ENCODE assay signal across 21 cellular contexts in the genomic region with DNA sequence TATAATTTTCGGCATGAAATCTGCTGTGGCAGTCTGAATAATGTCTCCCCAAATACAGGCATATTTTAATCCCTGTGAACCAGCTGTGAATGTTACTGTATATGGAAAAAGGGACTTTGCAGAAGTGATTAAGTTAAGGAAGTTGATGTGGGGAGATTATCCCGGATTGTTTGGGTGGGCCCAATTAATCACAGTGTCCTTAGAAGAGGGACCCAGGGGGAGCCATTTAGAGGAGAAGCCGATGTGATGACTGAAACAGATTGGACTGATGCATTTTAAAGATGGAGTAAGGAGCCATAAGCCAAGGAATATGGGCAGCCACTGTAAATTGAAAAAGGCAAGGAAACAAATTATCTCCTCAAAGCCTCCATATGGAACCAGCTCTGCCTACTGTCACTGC.
DNase-seq lines count a peak whose midpoint lies in the region; TF ChIP-seq lines count a peak whose summit lies in the region.
"Had no signal": no experiment of that assay in that cellular context is flagged by ENCODE, and none has a peak within 500 bp of the region (broad histone marks: within the 10 kb centered on the region; RNA-seq: fewer than 3 reads in every experiment).

No MANE protein-coding gene starts in this region.

- H3K4me1 ChIP-seq in CD4-positive, alpha-beta memory T cell (ENCODE audit: insufficient read depth, low read length) = no peaks in the 10 kb centered on the region
- no peaks in the 10 kb centered on the region for H3K4me1 ChIP-seq in HEK293 (ENCODE audit: control insufficient read depth, insufficient read depth, low read length)
- H3K4me1 ChIP-seq: A549, BE2C, Caco-2 had no signal

- peaks cover 0 to 4% (median 0%) of the 10 kb centered on the region in 8 donors for H3K9me3 Mint-ChIP-seq in CD4-positive, alpha-beta memory T cell
- H3K9me3 Mint-ChIP-seq: CD14-positive monocyte; CD8-positive, alpha-beta T cell had no signal

- H3K4me3 Mint-ChIP-seq in CD4-positive, alpha-beta memory T cell = no peak overlapping the region
- H3K4me3 Mint-ChIP-seq: CD14-positive monocyte; CD8-positive, alpha-beta T cell had no signal

- no peaks in the 10 kb centered on the region for H3K9me3 ChIP-seq in CD4-positive, alpha-beta memory T cell (ENCODE audit: control insufficient read depth in 1 of 2, low read length in 2 of 2)
- no peaks in the 10 kb centered on the region for H3K9me3 ChIP-seq in HEK293 (ENCODE audit: control insufficient read depth, insufficient read depth, low read depth, low read length)
- no peaks in the 10 kb centered on the region for H3K9me3 ChIP-seq in WERI-Rb-1 (ENCODE audit: severe bottlenecking)
- H3K9me3 ChIP-seq: A549, BE2C, Caco-2, HAP-1 had no signal

- peaks cover 52 to 80% of the 10 kb centered on the region in 2 donors for H3K36me3 Mint-ChIP-seq in CD4-positive, alpha-beta memory T cell

- H3K27ac ChIP-seq in CD4-positive, alpha-beta memory T cell (ENCODE audit: low read depth, low read length) = no peak overlapping the region
- H3K27ac ChIP-seq in HEK293 (ENCODE audit: extremely low read depth, low read depth, low read length) = no peak overlapping the region
- no peak overlapping the region for H3K27ac ChIP-seq in WERI-Rb-1
- H3K27ac ChIP-seq: A549; BLaER1 treated with 17β-estradiol and CSF1 and Interleukin-3, amounts not matched to agents 10 nM and 100 nM had no signal

- intact Hi-C loops in CD4-positive, alpha-beta memory T cell (cut with micrococcal nuclease) = no loop called here

- no peak for DNase-seq in CD4-positive, alpha-beta memory T cell
- DNase-seq in NCI-H82 (lab: John Stamatoyannopoulos, UW) (peak; percentile 97), WERI-Rb-1 (peak; percentile 86), inferior parietal cortex (ENCODE audit: extremely low spot score) (no peak), Kasumi-1 (lab: John Stamatoyannopoulos, UW) (no peak), activated gamma-delta T cell (lab: John Stamatoyannopoulos, UW) (no peak)
- DNase-seq: 8988T; ACHN; AML-193; BE2C; Caco-2; CD8-positive, alpha-beta T cell; DMS53; DMS79 treated with DMSO at 0.1 percent for 48 hours; GF-D8; GOT3 had no signal

- H3K4me1 Mint-ChIP-seq in CD4-positive, alpha-beta memory T cell = peaks cover 32 to 60% (median 46%) of the 10 kb centered on the region in 4 donors
- H3K4me1 Mint-ChIP-seq: CD14-positive monocyte had no signal

- CTCF ChIA-PET in CD4-positive, alpha-beta memory T cell (lab: Charles Lee; ENCODE audit: partially characterized antibody) = interaction anchor here (0.7 kb wide), 1 partner anchor 13 kb away, joined by 3 read pairs; no protein-coding TSS in a partner anchor
- CTCF ChIA-PET in HEK293 (lab: Yijun Ruan, JAX) = no interaction called here

- TF ChIP-seq CTCF in HEK293 (tag by site-specific recombination; IDR thresholded peaks at IDR 0.05) (no peak), WERI-Rb-1 (IDR thresholded peaks at IDR 0.05; ENCODE audit: low read depth, low read length) (no peak)

- peaks cover 42% of the 10 kb centered on the region for H3K36me3 ChIP-seq in CD4-positive, alpha-beta memory T cell (ENCODE audit: insufficient read depth, low read length)
- H3K36me3 ChIP-seq in HEK293 (ENCODE audit: control insufficient read depth in 2 of 2, insufficient read depth in 1 of 2, low read length in 2 of 2) (no peaks in the 10 kb centered on the region), WERI-Rb-1 (no peaks in the 10 kb centered on the region)
- H3K36me3 ChIP-seq: BE2C, HAP-1 had no signal

- no peak overlapping the region for H3K4me3 ChIP-seq in CD4-positive, alpha-beta memory T cell (ENCODE audit: low read length in 2 of 2)
- H3K4me3 ChIP-seq in HEK293 (ENCODE audit: low read depth, low read length) = no peak overlapping the region
- no peak overlapping the region for H3K4me3 ChIP-seq in WERI-Rb-1 (ENCODE audit: low read depth, low read length)
- H3K4me3 ChIP-seq: A549; BLaER1 treated with 17β-estradiol and CSF1 and Interleukin-3, amounts not matched to agents 10 nM and 100 nM; HAP-1 had no signal

- no peaks in the 10 kb centered on the region for H3K27me3 ChIP-seq in CD4-positive, alpha-beta memory T cell (ENCODE audit: insufficient read depth, low read length)
- H3K27me3 ChIP-seq in WERI-Rb-1 (ENCODE audit: insufficient read depth, low read depth, severe bottlenecking) = no peaks in the 10 kb centered on the region
- H3K27me3 ChIP-seq: BE2C; BLaER1 treated with 17β-estradiol and CSF1 and Interleukin-3, amounts not matched to agents 10 nM and 100 nM had no signal

- no peaks in the 10 kb centered on the region for H3K27me3 Mint-ChIP-seq in CD4-positive, alpha-beta memory T cell

- POLR2A ChIA-PET in CD4-positive, alpha-beta memory T cell (lab: Charles Lee; ENCODE audit: partially characterized antibody) = no interaction called here
- POLR2A ChIA-PET in HEK293 (lab: Yijun Ruan, JAX) = no interaction called here

- peak overlapping the region in 4 of 7 donors; percentile 10 to 60 (median 50) for H3K27ac Mint-ChIP-seq in CD4-positive, alpha-beta memory T cell
- H3K27ac Mint-ChIP-seq: CD14-positive monocyte; CD8-positive, alpha-beta T cell had no signal

TF ChIP-seq in HEK293, 187 proteins besides CTCF, POLR2A, EP300 and RAD21:
- TF ChIP-seq, protein P1, sequence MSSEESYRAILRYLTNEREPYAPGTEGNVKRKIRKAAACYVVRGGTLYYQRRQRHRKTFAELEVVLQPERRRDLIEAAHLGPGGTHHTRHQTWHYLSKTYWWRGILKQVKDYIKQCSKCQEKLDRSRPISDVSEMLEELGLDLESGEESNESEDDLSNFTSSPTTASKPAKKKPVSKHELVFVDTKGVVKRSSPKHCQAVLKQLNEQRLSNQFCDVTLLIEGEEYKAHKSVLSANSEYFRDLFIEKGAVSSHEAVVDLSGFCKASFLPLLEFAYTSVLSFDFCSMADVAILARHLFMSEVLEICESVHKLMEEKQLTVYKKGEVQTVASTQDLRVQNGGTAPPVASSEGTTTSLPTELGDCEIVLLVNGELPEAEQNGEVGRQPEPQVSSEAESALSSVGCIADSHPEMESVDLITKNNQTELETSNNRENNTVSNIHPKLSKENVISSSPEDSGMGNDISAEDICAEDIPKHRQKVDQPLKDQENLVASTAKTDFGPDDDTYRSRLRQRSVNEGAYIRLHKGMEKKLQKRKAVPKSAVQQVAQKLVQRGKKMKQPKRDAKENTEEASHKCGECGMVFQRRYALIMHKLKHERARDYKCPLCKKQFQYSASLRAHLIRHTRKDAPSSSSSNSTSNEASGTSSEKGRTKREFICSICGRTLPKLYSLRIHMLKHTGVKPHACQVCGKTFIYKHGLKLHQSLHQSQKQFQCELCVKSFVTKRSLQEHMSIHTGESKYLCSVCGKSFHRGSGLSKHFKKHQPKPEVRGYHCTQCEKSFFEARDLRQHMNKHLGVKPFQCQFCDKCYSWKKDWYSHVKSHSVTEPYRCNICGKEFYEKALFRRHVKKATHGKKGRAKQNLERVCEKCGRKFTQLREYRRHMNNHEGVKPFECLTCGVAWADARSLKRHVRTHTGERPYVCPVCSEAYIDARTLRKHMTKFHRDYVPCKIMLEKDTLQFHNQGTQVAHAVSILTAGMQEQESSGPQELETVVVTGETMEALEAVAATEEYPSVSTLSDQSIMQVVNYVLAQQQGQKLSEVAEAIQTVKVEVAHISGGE (tag by site-specific recombination; conservative IDR thresholded peaks at IDR 0.05; ENCODE audit: low read depth) = 0 out of 2 replicates have a peak, but pooled peaks have one; percentile 18
- no peak for TF ChIP-seq ZNF2 (tag by site-specific recombination; IDR thresholded peaks at IDR 0.05)
- TF ChIP-seq ZNF239 (tag by site-specific recombination; IDR thresholded peaks at IDR 0.05) = no peak
- TF ChIP-seq, protein P2, sequence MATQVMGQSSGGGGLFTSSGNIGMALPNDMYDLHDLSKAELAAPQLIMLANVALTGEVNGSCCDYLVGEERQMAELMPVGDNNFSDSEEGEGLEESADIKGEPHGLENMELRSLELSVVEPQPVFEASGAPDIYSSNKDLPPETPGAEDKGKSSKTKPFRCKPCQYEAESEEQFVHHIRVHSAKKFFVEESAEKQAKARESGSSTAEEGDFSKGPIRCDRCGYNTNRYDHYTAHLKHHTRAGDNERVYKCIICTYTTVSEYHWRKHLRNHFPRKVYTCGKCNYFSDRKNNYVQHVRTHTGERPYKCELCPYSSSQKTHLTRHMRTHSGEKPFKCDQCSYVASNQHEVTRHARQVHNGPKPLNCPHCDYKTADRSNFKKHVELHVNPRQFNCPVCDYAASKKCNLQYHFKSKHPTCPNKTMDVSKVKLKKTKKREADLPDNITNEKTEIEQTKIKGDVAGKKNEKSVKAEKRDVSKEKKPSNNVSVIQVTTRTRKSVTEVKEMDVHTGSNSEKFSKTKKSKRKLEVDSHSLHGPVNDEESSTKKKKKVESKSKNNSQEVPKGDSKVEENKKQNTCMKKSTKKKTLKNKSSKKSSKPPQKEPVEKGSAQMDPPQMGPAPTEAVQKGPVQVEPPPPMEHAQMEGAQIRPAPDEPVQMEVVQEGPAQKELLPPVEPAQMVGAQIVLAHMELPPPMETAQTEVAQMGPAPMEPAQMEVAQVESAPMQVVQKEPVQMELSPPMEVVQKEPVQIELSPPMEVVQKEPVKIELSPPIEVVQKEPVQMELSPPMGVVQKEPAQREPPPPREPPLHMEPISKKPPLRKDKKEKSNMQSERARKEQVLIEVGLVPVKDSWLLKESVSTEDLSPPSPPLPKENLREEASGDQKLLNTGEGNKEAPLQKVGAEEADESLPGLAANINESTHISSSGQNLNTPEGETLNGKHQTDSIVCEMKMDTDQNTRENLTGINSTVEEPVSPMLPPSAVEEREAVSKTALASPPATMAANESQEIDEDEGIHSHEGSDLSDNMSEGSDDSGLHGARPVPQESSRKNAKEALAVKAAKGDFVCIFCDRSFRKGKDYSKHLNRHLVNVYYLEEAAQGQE (tag by site-specific recombination; IDR thresholded peaks at IDR 0.05) = no peak
- no peak for TF ChIP-seq ZNF629 (tag by site-specific recombination; IDR thresholded peaks at IDR 0.05)
- no peak for TF ChIP-seq ZNF391 (tag by site-specific recombination; IDR thresholded peaks at IDR 0.05; ENCODE audit: borderline replicate concordance, low read depth)

Comparison
In these comparisons a context has a peak if more than half of its experiments do, and no peak if none do; other contexts are left out.
1. DNase-seq: peak in NCI-H82 (single experiment) and WERI-Rb-1 (single experiment); none in CD4-positive, alpha-beta memory T cell (0 of 5), inferior parietal cortex (single experiment), Kasumi-1 (0 of 2) and activated gamma-delta T cell (single experiment).